9 cellular contexts compared by ENCODE assay signal in genomic region chr2:235793163-235793752, GRCh38.
DNase-seq lines count a peak whose midpoint lies in the region; ATAC-seq and TF ChIP-seq lines count a peak whose summit lies in the region.
"Had no signal": no experiment of that assay in that cellular context is flagged by ENCODE, and none has a peak within 500 bp of the region (broad histone marks: within the 10 kb centered on the region; RNA-seq: fewer than 3 reads in every experiment).

No MANE protein-coding gene starts in this region.

- H3K4me3 ChIP-seq in BE2C (ENCODE audit: low read depth, low read length), result no peak overlapping the region
- H3K4me3 ChIP-seq in HFF-Myc (replicated peaks; ENCODE audit: low read depth, low read length), result no peak overlapping the region
- H3K4me3 ChIP-seq in kidney epithelial cell (ENCODE audit: low read depth, low read length), result no peak overlapping the region
- H3K4me3 ChIP-seq in tibial nerve, result no peak overlapping the region

- whole genome bisulfite sequencing in tibial nerve, 2 donors, result 70 to 77% methylated on average over 13 of the region's 13 CpGs

- H3K4me1 ChIP-seq in BE2C (no peaks in the 10 kb centered on the region), tibial nerve (no peaks in the 10 kb centered on the region)

- no peak overlapping the region for H3K27ac ChIP-seq in tibial nerve

- H3K36me3 ChIP-seq in BE2C, result no peaks in the 10 kb centered on the region; the same call in 1 of the 2 replicates
- no peaks in the 10 kb centered on the region for H3K36me3 ChIP-seq in kidney epithelial cell (ENCODE audit: control insufficient read depth, insufficient read depth, low read length)
- H3K36me3 ChIP-seq in tibial nerve, result peaks cover 0 to 28% (median 0%) of the 10 kb centered on the region in 3 donors

- TF ChIP-seq POLR2A in tibial nerve (IDR thresholded peaks at IDR 0.05), result no peak

- no peak for ATAC-seq in GM21723 (IDR thresholded peaks at IDR 0.05; ENCODE audit: unreplicated experiment)

- DNase-seq in BE2C (no peak), HFF-Myc (ENCODE audit: extremely low read depth, low read depth) (no peak), amniotic epithelial cell (ENCODE audit: low read depth) (peak; percentile 15), kidney epithelial cell (ENCODE audit: low read depth) (no peak), tibial nerve (ENCODE audit: low spot score in 2 of 2) (no peak), mucosa of gallbladder (ENCODE audit: low spot score) (no peak), NOMO-1 (lab: John Stamatoyannopoulos, UW; ENCODE audit: unreplicated experiment in 2 of 2) (no peak)
- DNase-seq: stimulated activated CD4-positive, alpha-beta T cell treated with anti-CD3 and anti-CD28 coated beads, Interleukin-2, amount 100 ng/mL, for 24 hours had no signal

- TF ChIP-seq EP300 in tibial nerve (IDR thresholded peaks at IDR 0.05), result no peak

- TF ChIP-seq CTCF in BE2C (IDR thresholded peaks at IDR 0.05; ENCODE audit: low read depth, low read length), result peak; percentile 60
- peak; percentile 25 for TF ChIP-seq CTCF in HFF-Myc (IDR thresholded peaks at IDR 0.05; ENCODE audit: low read depth, low read length, missing control alignments)
- peak; percentile 66 for TF ChIP-seq CTCF in kidney epithelial cell (IDR thresholded peaks at IDR 0.05; ENCODE audit: insufficient read depth, low read length, poor library complexity, severe bottlenecking)
- no peak for TF ChIP-seq CTCF in tibial nerve (IDR thresholded peaks at IDR 0.05)

- H3K27me3 ChIP-seq in BE2C (no peaks in the 10 kb centered on the region), kidney epithelial cell (ENCODE audit: control insufficient read depth, insufficient read depth, low read length) (no peaks in the 10 kb centered on the region), tibial nerve (no peaks in the 10 kb centered on the region)

- no peaks in the 10 kb centered on the region for H3K9me3 ChIP-seq in BE2C
- H3K9me3 ChIP-seq in tibial nerve, result no peaks in the 10 kb centered on the region

Comparison
In these comparisons a context has a peak if more than half of its experiments do, and no peak if none do; other contexts are left out.
1. CTCF ChIP-seq: peak in BE2C (single experiment), HFF-Myc (single experiment) and kidney epithelial cell (single experiment); none in tibial nerve (0 of 5).